10 cellular contexts compared by ENCODE assay signal in genomic region chr10:43263551-43264323, GRCh38. TPM values are rescaled to one million over a fixed set of nuclear protein-coding genes. Genes with fewer than 3 reads are reported as not detected.
DNase-seq lines count a peak whose midpoint lies in the region; ATAC-seq and TF ChIP-seq lines count a peak whose summit lies in the region.
"Had no signal": no experiment of that assay in that cellular context is flagged by ENCODE, and none has a peak within 500 bp of the region (broad histone marks: within the 10 kb centered on the region; RNA-seq: fewer than 3 reads in every experiment).

No MANE protein-coding gene starts in this region.

- no peaks in the 10 kb centered on the region for H3K4me1 ChIP-seq in cardiac muscle cell (ENCODE audit: low read depth)

- TF ChIP-seq CTCF in cardiac muscle cell (IDR thresholded peaks at IDR 0.05; ENCODE audit: low read depth, low read length): peak; percentile 22
- 0 out of 2 replicates have a peak, but pooled peaks have one; percentile 12 for TF ChIP-seq CTCF in WI38 (IDR thresholded peaks at IDR 0.05; ENCODE audit: low read depth, low read length)
- peak; percentile 67 for TF ChIP-seq CTCF in glutamatergic neuron (IDR thresholded peaks at IDR 0.05; ENCODE audit: partially characterized antibody, unreplicated experiment)

- ATAC-seq in left cardiac atrium (no peak), HG03097 (IDR thresholded peaks at IDR 0.05; ENCODE audit: low FRiP score, unreplicated experiment) (no peak), GM21723 (IDR thresholded peaks at IDR 0.05; ENCODE audit: unreplicated experiment) (no peak), HG03571 (IDR thresholded peaks at IDR 0.05; ENCODE audit: unreplicated experiment) (no peak)

- H3K27ac ChIP-seq in cardiac muscle cell: no peak overlapping the region
- H3K27ac ChIP-seq: HL-60 had no signal

- DNase-seq in cardiac muscle cell (ENCODE audit: low read depth in 1 of 2, low spot score in 1 of 2) (no peak), left cardiac atrium (no peak), glutamatergic neuron (peak; percentile 41), NCI-H446 (lab: John Stamatoyannopoulos, UW) (no peak)
- DNase-seq: NCI-H1930 had no signal

- H3K9me3 Mint-ChIP-seq in glutamatergic neuron (ENCODE audit: unreplicated experiment): peaks cover 6% of the 10 kb centered on the region

- no peak overlapping the region for H3K4me3 Mint-ChIP-seq in glutamatergic neuron (ENCODE audit: unreplicated experiment)

- H3K4me1 Mint-ChIP-seq in glutamatergic neuron (ENCODE audit: low read depth, unreplicated experiment): peaks cover 10% of the 10 kb centered on the region

- H3K27me3 ChIP-seq in cardiac muscle cell: peaks cover 64% of the 10 kb centered on the region

- no peaks in the 10 kb centered on the region for H3K9me3 ChIP-seq in cardiac muscle cell (ENCODE audit: low read depth)

- H3K36me3 ChIP-seq in cardiac muscle cell: no peaks in the 10 kb centered on the region

- H3K36me3 Mint-ChIP-seq in glutamatergic neuron (ENCODE audit: unreplicated experiment): no peaks in the 10 kb centered on the region

- no peak overlapping the region for H3K4me3 ChIP-seq in cardiac muscle cell
- no peak overlapping the region for H3K4me3 ChIP-seq in WI38 (ENCODE audit: low read depth, low read length)

- H3K27me3 Mint-ChIP-seq in glutamatergic neuron (ENCODE audit: unreplicated experiment): peaks cover 20% of the 10 kb centered on the region

- no peak overlapping the region for H3K27ac Mint-ChIP-seq in glutamatergic neuron (ENCODE audit: unreplicated experiment)

- intact Hi-C loops in left cardiac atrium (cut with DNase I): no loop called here

RNA-seq across cellular contexts. Expression of gene RASGEF1A, which starts 3.1 kb away (rescaled TPM):
- total RNA-seq in cardiac muscle cell: 3.4 and 4.2 TPM in 2 replicates
- 0.91 and 4.4 TPM in 2 replicates for polyA plus RNA-seq in cardiac muscle cell
- total RNA-seq in left cardiac atrium: 1 to 10 TPM; 1.4 to 2.0 TPM
- total RNA-seq in glutamatergic neuron (ENCODE audit: unreplicated experiment): 5.7 TPM

Comparison
In these comparisons a context has a peak if more than half of its experiments do, and no peak if none do; other contexts are left out.
1. CTCF ChIP-seq: peak in every context shown above with its lines; median percentile 67 in glutamatergic neuron; 22 in cardiac muscle cell; 12 in WI38.